In the genomic region with DNA sequence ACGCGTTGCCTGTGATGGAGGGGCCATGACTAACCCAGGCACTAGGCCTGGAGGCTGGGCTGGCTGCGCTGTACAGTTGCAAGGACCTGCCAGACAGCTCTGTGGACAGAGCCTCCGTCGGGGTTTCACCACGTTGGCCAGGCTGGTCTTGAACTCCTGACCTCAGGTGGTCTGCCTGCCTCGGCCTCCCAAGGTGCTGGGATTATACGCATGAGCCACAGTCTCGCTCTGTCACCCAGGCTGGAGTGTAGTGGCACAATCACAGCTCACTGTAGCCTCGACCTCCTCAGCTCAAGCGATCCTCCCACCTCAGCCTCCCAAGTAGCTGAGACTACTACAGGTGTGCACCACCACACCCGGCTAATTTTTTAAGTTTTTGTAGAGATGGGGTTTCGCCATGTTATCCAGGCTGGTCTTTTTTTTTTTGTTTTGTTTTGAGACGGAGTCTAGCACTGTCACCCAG, we compare ENCODE assay signal across 2 cellular contexts.
TF ChIP-seq lines count a peak whose summit lies in the region.

No MANE protein-coding gene starts in this region.

TF ChIP-seq in A549, 52 proteins besides CTCF, POLR2A, EP300 and RAD21:
- TF ChIP-seq, protein P1, sequence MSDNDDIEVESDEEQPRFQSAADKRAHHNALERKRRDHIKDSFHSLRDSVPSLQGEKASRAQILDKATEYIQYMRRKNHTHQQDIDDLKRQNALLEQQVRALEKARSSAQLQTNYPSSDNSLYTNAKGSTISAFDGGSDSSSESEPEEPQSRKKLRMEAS (IDR thresholded peaks at IDR 0.05): 0 out of 2 replicates have a peak, but pooled peaks have one; percentile 16

TF ChIP-seq in HepG2, 621 proteins besides CTCF, POLR2A, EP300 and RAD21:
- 0 out of 2 replicates have a peak, but pooled peaks have one; percentile 11 for TF ChIP-seq ZMYM3 (CRISPR knock-in tag; IDR thresholded peaks at IDR 0.05)
- TF ChIP-seq KDM1A (CRISPR knock-in tag; IDR thresholded peaks at IDR 0.05): peak; percentile 24; the same call in 1 of the 2 replicates
- TF ChIP-seq CAMTA2 (CRISPR knock-in tag; IDR thresholded peaks at IDR 0.05; ENCODE audit: borderline replicate concordance): 0 out of 2 replicates have a peak, but pooled peaks have one; percentile 1
- peak; percentile 6 for TF ChIP-seq HNRNPLL (IDR thresholded peaks at IDR 0.05; ENCODE audit: low read depth, low read length, poor library complexity, severe bottlenecking)
- TF ChIP-seq CBX5 (CRISPR knock-in tag; IDR thresholded peaks at IDR 0.05; ENCODE audit: borderline replicate concordance): 0 out of 2 replicates have a peak, but pooled peaks have one; percentile 4
- TF ChIP-seq ZNF460 (CRISPR knock-in tag; IDR thresholded peaks at IDR 0.05; ENCODE audit: borderline replicate concordance): peak; percentile 54; the same call in 1 of the 2 replicates
- TF ChIP-seq PHF20 (CRISPR knock-in tag; IDR thresholded peaks at IDR 0.05): 0 out of 2 replicates have a peak, but pooled peaks have one; percentile 17
- TF ChIP-seq, protein P2, sequence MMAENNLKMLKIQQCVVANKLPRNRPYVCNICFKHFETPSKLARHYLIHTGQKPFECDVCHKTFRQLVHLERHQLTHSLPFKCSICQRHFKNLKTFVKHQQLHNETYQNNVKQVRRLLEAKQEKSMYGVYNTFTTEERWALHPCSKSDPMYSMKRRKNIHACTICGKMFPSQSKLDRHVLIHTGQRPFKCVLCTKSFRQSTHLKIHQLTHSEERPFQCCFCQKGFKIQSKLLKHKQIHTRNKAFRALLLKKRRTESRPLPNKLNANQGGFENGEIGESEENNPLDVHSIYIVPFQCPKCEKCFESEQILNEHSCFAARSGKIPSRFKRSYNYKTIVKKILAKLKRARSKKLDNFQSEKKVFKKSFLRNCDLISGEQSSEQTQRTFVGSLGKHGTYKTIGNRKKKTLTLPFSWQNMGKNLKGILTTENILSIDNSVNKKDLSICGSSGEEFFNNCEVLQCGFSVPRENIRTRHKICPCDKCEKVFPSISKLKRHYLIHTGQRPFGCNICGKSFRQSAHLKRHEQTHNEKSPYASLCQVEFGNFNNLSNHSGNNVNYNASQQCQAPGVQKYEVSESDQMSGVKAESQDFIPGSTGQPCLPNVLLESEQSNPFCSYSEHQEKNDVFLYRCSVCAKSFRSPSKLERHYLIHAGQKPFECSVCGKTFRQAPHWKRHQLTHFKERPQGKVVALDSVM (CRISPR knock-in tag; IDR thresholded peaks at IDR 0.05): peak; percentile 90
- TF ChIP-seq ZMYM2 (CRISPR knock-in tag; IDR thresholded peaks at IDR 0.05): 0 out of 2 replicates have a peak, but pooled peaks have one; percentile 7
- peak; percentile 3 for TF ChIP-seq YY1 (IDR thresholded peaks at IDR 0.05; ENCODE audit: insufficient read depth, insufficient replicate concordance, low read depth, low read length)
- 0 out of 2 replicates have a peak, but pooled peaks have one; percentile 21 for TF ChIP-seq DRAP1 (CRISPR knock-in tag; IDR thresholded peaks at IDR 0.05)
- 0 out of 2 replicates have a peak, but pooled peaks have one; percentile 19 for TF ChIP-seq NFKB2 (CRISPR knock-in tag; IDR thresholded peaks at IDR 0.05; ENCODE audit: borderline replicate concordance)
- TF ChIP-seq, protein P3, sequence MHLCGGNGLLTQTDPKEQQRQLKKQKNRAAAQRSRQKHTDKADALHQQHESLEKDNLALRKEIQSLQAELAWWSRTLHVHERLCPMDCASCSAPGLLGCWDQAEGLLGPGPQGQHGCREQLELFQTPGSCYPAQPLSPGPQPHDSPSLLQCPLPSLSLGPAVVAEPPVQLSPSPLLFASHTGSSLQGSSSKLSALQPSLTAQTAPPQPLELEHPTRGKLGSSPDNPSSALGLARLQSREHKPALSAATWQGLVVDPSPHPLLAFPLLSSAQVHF (CRISPR knock-in tag; IDR thresholded peaks at IDR 0.05): 0 out of 2 replicates have a peak, but pooled peaks have one; percentile 2
- TF ChIP-seq POGZ (CRISPR knock-in tag; IDR thresholded peaks at IDR 0.05): 0 out of 2 replicates have a peak, but pooled peaks have one; percentile 2
- 0 out of 2 replicates have a peak, but pooled peaks have one; percentile 25 for TF ChIP-seq ZNF558 (CRISPR knock-in tag; IDR thresholded peaks at IDR 0.05; ENCODE audit: borderline replicate concordance)
- TF ChIP-seq KLF13 (CRISPR knock-in tag; IDR thresholded peaks at IDR 0.05): peak; percentile 55; the same call in 1 of the 2 replicates
- peak; percentile 97 for TF ChIP-seq THAP9 (CRISPR knock-in tag; IDR thresholded peaks at IDR 0.05; ENCODE audit: borderline replicate concordance)
- TF ChIP-seq ZSCAN29 (CRISPR knock-in tag; conservative IDR thresholded peaks at IDR 0.05): 0 out of 2 replicates have a peak, but pooled peaks have one; percentile 20
- 0 out of 2 replicates have a peak, but pooled peaks have one; percentile 58 for TF ChIP-seq ZHX1 (CRISPR knock-in tag; IDR thresholded peaks at IDR 0.05; ENCODE audit: low read depth)
- TF ChIP-seq ZNF816 (CRISPR knock-in tag; IDR thresholded peaks at IDR 0.05; ENCODE audit: borderline replicate concordance): 0 out of 2 replicates have a peak, but pooled peaks have one; percentile 27
- TF ChIP-seq TERF1 (CRISPR knock-in tag; IDR thresholded peaks at IDR 0.05): 0 out of 2 replicates have a peak, but pooled peaks have one; percentile 49
- peak; percentile 50; the same call in 1 of the 2 replicates for TF ChIP-seq ADNP (CRISPR knock-in tag; IDR thresholded peaks at IDR 0.05)
- 0 out of 2 replicates have a peak, but pooled peaks have one; percentile 12 for TF ChIP-seq DZIP1 (CRISPR knock-in tag; IDR thresholded peaks at IDR 0.05)
